12 cellular contexts compared by ENCODE assay signal in the genomic region with DNA sequence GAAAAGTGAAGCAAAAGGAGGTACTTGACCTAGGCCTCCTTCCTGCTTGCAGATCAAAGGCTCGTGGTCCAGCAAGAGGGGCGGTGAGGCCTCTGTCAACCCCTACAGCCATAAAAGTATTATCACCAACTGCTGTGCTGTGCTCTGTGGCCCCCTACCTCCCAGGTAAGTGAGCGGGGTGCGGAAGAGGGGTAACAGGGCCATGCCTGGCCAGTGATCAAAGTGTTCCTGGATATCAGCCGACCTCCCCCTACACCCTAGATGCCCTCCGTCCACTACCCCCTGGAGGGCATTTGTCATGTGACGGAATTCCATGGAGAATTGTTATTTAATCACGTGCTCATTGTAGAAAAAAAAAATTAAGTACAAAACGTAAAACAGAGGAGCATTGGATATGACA. TPM values are rescaled to one million over a fixed set of nuclear protein-coding genes. Genes with fewer than 3 reads are reported as not detected.
DNase-seq lines count a peak whose midpoint lies in the region; ATAC-seq and TF ChIP-seq lines count a peak whose summit lies in the region.
"Had no signal": no experiment of that assay in that cellular context is flagged by ENCODE, and none has a peak within 500 bp of the region (broad histone marks: within the 10 kb centered on the region; RNA-seq: fewer than 3 reads in every experiment).

No MANE protein-coding gene starts in this region.

- H3K4me3 Mint-ChIP-seq in WTC11, result no peak overlapping the region
- H3K4me3 Mint-ChIP-seq in osteocyte (ENCODE audit: unreplicated experiment), result no peak overlapping the region
- no peak overlapping the region for H3K4me3 Mint-ChIP-seq in activated naive CD8-positive, alpha-beta T cell treated with anti-CD3 and anti-CD28 coated beads, Interleukin-2, amount 50 U/mL, for 24 hours
- H3K4me3 Mint-ChIP-seq: activated B cell treated with CpG ODN at 0.5 μM for 24 hours; activated naive CD4-positive, alpha-beta T cell treated with anti-CD3 and anti-CD28 coated beads, Interleukin-2, amount 50 U/mL, for 24 hours; CD4-positive, alpha-beta memory T cell had no signal

- POLR2A ChIA-PET in WTC11 (lab: Charles Lee), result no interaction called here

- peak; percentile 61 for DNase-seq in H7
- DNase-seq in WTC11 (ENCODE audit: low spot score), result no peak
- no peak for DNase-seq in osteocyte (ENCODE audit: extremely low spot score, unreplicated experiment)
- DNase-seq in activated naive CD8-positive, alpha-beta T cell treated with anti-CD3 and anti-CD28 coated beads, Interleukin-2, amount 50 U/mL, for 24 hours, result no peak
- no peak for DNase-seq in HPDE6-E6E7 (ENCODE audit: extremely low spot score)

- ATAC-seq in WTC11 (no peak), HG03135 (IDR thresholded peaks at IDR 0.05; ENCODE audit: unreplicated experiment) (no peak)
- no peak for ATAC-seq in activated naive CD8-positive, alpha-beta T cell treated with anti-CD3 and anti-CD28 coated beads, Interleukin-2, amount 50 U/mL, for 24 hours

- H3K27me3 Mint-ChIP-seq in WTC11 (ENCODE audit: low read depth), result no peaks in the 10 kb centered on the region
- H3K27me3 Mint-ChIP-seq in osteocyte (ENCODE audit: unreplicated experiment), result no peaks in the 10 kb centered on the region
- H3K27me3 Mint-ChIP-seq in activated naive CD8-positive, alpha-beta T cell treated with anti-CD3 and anti-CD28 coated beads, Interleukin-2, amount 50 U/mL, for 24 hours, result no peaks in the 10 kb centered on the region
- H3K27me3 Mint-ChIP-seq: activated B cell treated with CpG ODN at 0.5 μM for 24 hours; activated naive CD4-positive, alpha-beta T cell treated with anti-CD3 and anti-CD28 coated beads, Interleukin-2, amount 50 U/mL, for 24 hours; CD4-positive, alpha-beta memory T cell had no signal

- peaks cover 18% of the 10 kb centered on the region for H3K36me3 ChIP-seq in H7 (replicated peaks; ENCODE audit: control insufficient read depth, insufficient read depth, low read length)

- H3K4me1 Mint-ChIP-seq in WTC11 (peaks cover 10% of the 10 kb centered on the region), osteocyte (ENCODE audit: unreplicated experiment) (peaks cover 12% of the 10 kb centered on the region)
- H3K4me1 Mint-ChIP-seq in activated naive CD8-positive, alpha-beta T cell treated with anti-CD3 and anti-CD28 coated beads, Interleukin-2, amount 50 U/mL, for 24 hours, result no peaks in the 10 kb centered on the region
- H3K4me1 Mint-ChIP-seq: activated B cell treated with CpG ODN at 0.5 μM for 24 hours; activated naive CD4-positive, alpha-beta T cell treated with anti-CD3 and anti-CD28 coated beads, Interleukin-2, amount 50 U/mL, for 24 hours had no signal

- H3K27ac Mint-ChIP-seq in WTC11, result peak overlapping the region; percentile 5
- H3K27ac Mint-ChIP-seq in osteocyte (ENCODE audit: unreplicated experiment), result peak overlapping the region; percentile 28
- H3K27ac Mint-ChIP-seq in activated naive CD8-positive, alpha-beta T cell treated with anti-CD3 and anti-CD28 coated beads, Interleukin-2, amount 50 U/mL, for 24 hours, result no peak overlapping the region
- H3K27ac Mint-ChIP-seq: activated B cell treated with CpG ODN at 0.5 μM for 24 hours; activated naive CD4-positive, alpha-beta T cell treated with anti-CD3 and anti-CD28 coated beads, Interleukin-2, amount 50 U/mL, for 24 hours had no signal

- H3K36me3 Mint-ChIP-seq in WTC11 (peaks cover 39% of the 10 kb centered on the region), osteocyte (ENCODE audit: unreplicated experiment) (peaks cover 42% of the 10 kb centered on the region)
- H3K36me3 Mint-ChIP-seq in activated naive CD8-positive, alpha-beta T cell treated with anti-CD3 and anti-CD28 coated beads, Interleukin-2, amount 50 U/mL, for 24 hours (ENCODE audit: low read depth), result peaks cover 39% of the 10 kb centered on the region

- CTCF ChIA-PET in WTC11 (lab: Charles Lee), result no interaction called here

- no peak overlapping the region for H3K4me3 ChIP-seq in H7 (ENCODE audit: insufficient read depth, low read depth, low read length)
- H3K4me3 ChIP-seq: heart right ventricle, SJSA1, testis had no signal

- TF ChIP-seq CTCF in WTC11 (IDR thresholded peaks at IDR 0.05), result no peak
- no peak for TF ChIP-seq CTCF in osteocyte (IDR thresholded peaks at IDR 0.05)

- no peaks in the 10 kb centered on the region for H3K27me3 ChIP-seq in H7 (ENCODE audit: control insufficient read depth, insufficient read depth, low read length)
- H3K27me3 ChIP-seq: heart right ventricle, SJSA1, testis had no signal

- H3K9me3 Mint-ChIP-seq in WTC11 (no peaks in the 10 kb centered on the region), osteocyte (ENCODE audit: unreplicated experiment) (no peaks in the 10 kb centered on the region)
- no peaks in the 10 kb centered on the region for H3K9me3 Mint-ChIP-seq in activated naive CD8-positive, alpha-beta T cell treated with anti-CD3 and anti-CD28 coated beads, Interleukin-2, amount 50 U/mL, for 24 hours
- H3K9me3 Mint-ChIP-seq: activated B cell treated with CpG ODN at 0.5 μM for 24 hours; activated naive CD4-positive, alpha-beta T cell treated with anti-CD3 and anti-CD28 coated beads, Interleukin-2, amount 50 U/mL, for 24 hours; CD4-positive, alpha-beta memory T cell had no signal

TF ChIP-seq in WTC11, 78 proteins besides CTCF, POLR2A, EP300 and RAD21:
- TF ChIP-seq GTF2I (CRISPR knock-in tag; conservative IDR thresholded peaks at IDR 0.05), result no peak
- TF ChIP-seq SOX15 (CRISPR knock-in tag; IDR thresholded peaks at IDR 0.05), result no peak
- TF ChIP-seq, protein P1, sequence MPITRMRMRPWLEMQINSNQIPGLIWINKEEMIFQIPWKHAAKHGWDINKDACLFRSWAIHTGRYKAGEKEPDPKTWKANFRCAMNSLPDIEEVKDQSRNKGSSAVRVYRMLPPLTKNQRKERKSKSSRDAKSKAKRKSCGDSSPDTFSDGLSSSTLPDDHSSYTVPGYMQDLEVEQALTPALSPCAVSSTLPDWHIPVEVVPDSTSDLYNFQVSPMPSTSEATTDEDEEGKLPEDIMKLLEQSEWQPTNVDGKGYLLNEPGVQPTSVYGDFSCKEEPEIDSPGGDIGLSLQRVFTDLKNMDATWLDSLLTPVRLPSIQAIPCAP (CRISPR knock-in tag; IDR thresholded peaks at IDR 0.05), result no peak
- TF ChIP-seq NR1H2 (CRISPR knock-in tag; IDR thresholded peaks at IDR 0.05), result no peak
- TF ChIP-seq GRHL2 (CRISPR knock-in tag; IDR thresholded peaks at IDR 0.05; ENCODE audit: insufficient replicate concordance, severe bottlenecking), result no peak

RNA-seq across cellular contexts. Expression of a gene that starts 10.2 kb away (rescaled TPM):
- 7.5 and 11.3 TPM in 2 replicates for total RNA-seq in H7 (2014; rRNA removed; shearing (Covaris generic))
- total RNA-seq in WTC11 (2021) (8.0 to 14.3 TPM (median 8.0 TPM) in 3 replicates), osteocyte (not detected in 2 replicates)

RNA-seq across cellular contexts. Expression of a gene that starts 26.2 kb away (rescaled TPM):
- total RNA-seq in H7 (2014; rRNA removed; shearing (Covaris generic)), result 45.5 and 50.0 TPM in 2 replicates
- total RNA-seq in WTC11 (2021), result 26.5 to 29.8 TPM (median 28.7 TPM) in 3 replicates
- total RNA-seq in osteocyte, result 19.8 and 24.2 TPM in 2 replicates

RNA-seq across cellular contexts. Expression of a gene that starts 37.4 kb away (rescaled TPM):
- total RNA-seq in H7 (2014; rRNA removed; shearing (Covaris generic)), result 40.3 and 61.9 TPM in 2 replicates
- 31.7 to 38.5 TPM (median 34.2 TPM) in 3 replicates for total RNA-seq in WTC11 (2021)
- 26.4 and 26.6 TPM in 2 replicates for total RNA-seq in osteocyte

RNA-seq across cellular contexts. Expression of a gene that starts 47.6 kb away (rescaled TPM):
- 16.1 and 23.7 TPM in 2 replicates for total RNA-seq in H7 (2014; rRNA removed; shearing (Covaris generic))
- 16.1 to 19.2 TPM (median 16.3 TPM) in 3 replicates for total RNA-seq in WTC11 (2021)
- 19.9 and 20.4 TPM in 2 replicates for total RNA-seq in osteocyte
